Comparison of ENCODE assay signal across 36 cellular contexts in the genomic region with DNA sequence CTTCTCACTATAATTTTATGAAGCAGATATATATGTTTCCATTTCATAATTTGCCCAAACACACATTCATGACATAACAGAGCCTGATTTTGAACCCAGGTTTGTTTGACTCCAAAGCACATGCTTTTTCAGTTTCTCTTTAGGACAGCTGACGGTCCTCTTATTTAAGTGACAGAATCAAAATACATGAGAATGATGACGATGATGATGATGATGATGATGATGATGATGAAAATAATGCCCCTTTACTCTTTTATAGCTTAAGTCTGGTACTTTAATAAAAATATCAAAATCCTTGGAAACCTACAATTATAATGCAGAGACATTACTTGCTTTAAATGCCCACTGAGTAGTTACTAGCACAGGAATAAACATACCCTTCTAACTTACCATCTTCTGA.
"Had no signal": no experiment of that assay in that cellular context is flagged by ENCODE, and none has a peak within 500 bp of the region (broad histone marks: within the 10 kb centered on the region; RNA-seq: fewer than 3 reads in every experiment).

No MANE protein-coding gene starts in this region.

- DNase-seq: Karpas-422, Kasumi-1, MG63, MM.1S, MV-4-11, NCI-H1048, NCI-H1092, NCI-H1092 treated with DMSO at 0.1 percent for 48 hours, NCI-H1105, NCI-H1105 treated with DMSO at 0.1 percent for 48 hours, NCI-H1417, NCI-H1417 treated with DMSO at 0.1 percent for 48 hours, NCI-H1436, NCI-H1436 treated with DMSO at 0.1 percent for 48 hours, NCI-H146, NCI-H1694, NCI-H1694 treated with DMSO at 0.1 percent for 48 hours, NCI-H187, NCI-H187 treated with DMSO at 0.1 percent for 48 hours, NCI-H1930, NCI-H2029, NCI-H2029 treated with DMSO at 0.1 percent for 48 hours, NCI-H2081, NCI-H2081 treated with DMSO at 0.1 percent for 48 hours, NCI-H2107, NCI-H2171, NCI-H2171 treated with DMSO at 0.1 percent for 48 hours, NCI-H2227 treated with DMSO at 0.1 percent for 48 hours, NCI-H226, NCI-H345, NCI-H446, NCI-H446 treated with DMSO at 0.1 percent for 48 hours, NCI-H510A, NCI-H510A treated with DMSO at 0.1 percent for 48 hours, NCI-H524, NCI-H524 treated with DMSO at 0.1 percent for 48 hours had no signal

- H3K27me3 ChIP-seq: MG63 had no signal

- H3K4me3 ChIP-seq: MG63 had no signal

- H3K9me3 ChIP-seq: MG63 had no signal
